ENCODE assay signal across 1 cellular context in genomic region chr20:63176035-63176434, GRCh38.
TF ChIP-seq lines count a peak whose summit lies in the region.

No MANE protein-coding gene starts in this region.

TF ChIP-seq in WTC11, 78 proteins besides CTCF, POLR2A, EP300 and RAD21 (continued from another document):
- TF ChIP-seq RELA (CRISPR knock-in tag; IDR thresholded peaks at IDR 0.05; ENCODE audit: borderline replicate concordance) (peak; percentile 58; the same call in 1 of the 2 replicates), AR (CRISPR knock-in tag; IDR thresholded peaks at IDR 0.05) (no peak), JUN (CRISPR knock-in tag; IDR thresholded peaks at IDR 0.05) (peak; percentile 53; the same call in 1 of the 2 replicates), ZNF232 (CRISPR knock-in tag; IDR thresholded peaks at IDR 0.05) (0 out of 2 replicates have a peak, but pooled peaks have one; percentile 32), ZNF219 (CRISPR knock-in tag; IDR thresholded peaks at IDR 0.05; ENCODE audit: borderline replicate concordance) (no peak), CREB1 (CRISPR knock-in tag; IDR thresholded peaks at IDR 0.05) (no peak), NFYB (CRISPR knock-in tag; conservative IDR thresholded peaks at IDR 0.05; ENCODE audit: low read depth) (0 out of 2 replicates have a peak, but pooled peaks have one; percentile 16)
- TF ChIP-seq, protein P1, sequence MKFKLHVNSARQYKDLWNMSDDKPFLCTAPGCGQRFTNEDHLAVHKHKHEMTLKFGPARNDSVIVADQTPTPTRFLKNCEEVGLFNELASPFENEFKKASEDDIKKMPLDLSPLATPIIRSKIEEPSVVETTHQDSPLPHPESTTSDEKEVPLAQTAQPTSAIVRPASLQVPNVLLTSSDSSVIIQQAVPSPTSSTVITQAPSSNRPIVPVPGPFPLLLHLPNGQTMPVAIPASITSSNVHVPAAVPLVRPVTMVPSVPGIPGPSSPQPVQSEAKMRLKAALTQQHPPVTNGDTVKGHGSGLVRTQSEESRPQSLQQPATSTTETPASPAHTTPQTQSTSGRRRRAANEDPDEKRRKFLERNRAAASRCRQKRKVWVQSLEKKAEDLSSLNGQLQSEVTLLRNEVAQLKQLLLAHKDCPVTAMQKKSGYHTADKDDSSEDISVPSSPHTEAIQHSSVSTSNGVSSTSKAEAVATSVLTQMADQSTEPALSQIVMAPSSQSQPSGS (CRISPR knock-in tag; IDR thresholded peaks at IDR 0.05; ENCODE audit: borderline replicate concordance, low read depth): no peak
